In genomic region chr17:77407321-77408277, GRCh38 we compare ENCODE assay signal across 8 cellular contexts.
A peak's percentile ranks its signal among the peaks of the same experiment; 100 is the strongest.
DNase-seq lines count a peak whose midpoint lies in the region; ATAC-seq and TF ChIP-seq lines count a peak whose summit lies in the region.

No MANE protein-coding gene starts in this region.

- POLR2A ChIA-PET in activated CD4-positive, alpha-beta T cell treated with anti-CD3 and anti-CD28 coated beads, Interleukin-2, amount 10 ng/mL, durations not matched to agents 7 days and 5 days (lab: Charles Lee), result interaction anchor here (0.6 kb wide), 1 partner anchor 65 kb away, joined by 3 read pairs; no protein-coding TSS in a partner anchor

- CTCF ChIA-PET in activated CD4-positive, alpha-beta T cell treated with anti-CD3 and anti-CD28 coated beads, Interleukin-2, amount 10 ng/mL, durations not matched to agents 7 days and 5 days (lab: Charles Lee), result interaction anchor here (0.6 to 8.7 kb wide), 10 partner anchors 7 to 81 kb away, joined by 3 to 58 read pairs (median 4); no protein-coding TSS in a partner anchor

- TF ChIP-seq CTCF in lower lobe of right lung (IDR thresholded peaks at IDR 0.05), result no peak

- H3K4me1 Mint-ChIP-seq in activated CD4-positive, alpha-beta T cell treated with anti-CD3 and anti-CD28 coated beads, Interleukin-2, amount 10 ng/mL, durations not matched to agents 7 days and 5 days, result peaks cover 92% of the 10 kb centered on the region

- no peaks in the 10 kb centered on the region for H3K9me3 Mint-ChIP-seq in activated CD4-positive, alpha-beta T cell treated with anti-CD3 and anti-CD28 coated beads, Interleukin-2, amount 10 ng/mL, durations not matched to agents 7 days and 5 days

- H3K4me1 ChIP-seq in adipocyte (ENCODE audit: control insufficient read depth, insufficient read depth, low read length) (peaks cover 58% of the 10 kb centered on the region), lower lobe of right lung (peaks cover 79% of the 10 kb centered on the region), stomach smooth muscle (ENCODE audit: control insufficient read depth, insufficient read depth, low read length) (peaks cover 88% of the 10 kb centered on the region)

- peak overlapping the region; percentile 18 for H3K4me3 Mint-ChIP-seq in activated CD4-positive, alpha-beta T cell treated with anti-CD3 and anti-CD28 coated beads, Interleukin-2, amount 10 ng/mL, durations not matched to agents 7 days and 5 days

- ATAC-seq in lower lobe of right lung, result no peak

- no peak for DNase-seq in activated CD4-positive, alpha-beta T cell treated with anti-CD3 and anti-CD28 coated beads, Interleukin-2, amount 10 ng/mL, durations not matched to agents 7 days and 5 days
- DNase-seq in activated CD4-positive, alpha-beta T cell treated with anti-CD3 and anti-CD28 coated beads, Interleukin-2, amount 50 U/mL, for 48 hours, result no peak
- DNase-seq in adipocyte (ENCODE audit: low read depth) (no peak), lower lobe of right lung (no peak), iPS-NIHi7 (ENCODE audit: extremely low spot score) (no peak), GF-D8 (lab: John Stamatoyannopoulos, UW) (no peak), HuH-7.5 (ENCODE audit: low spot score) (no peak)

- H3K9ac ChIP-seq in adipocyte (ENCODE audit: low read length) (peak overlapping the region; percentile 61), stomach smooth muscle (ENCODE audit: low read length in 2 of 2) (peak overlapping the region; percentile 74 to 84)

- H3K36me3 Mint-ChIP-seq in activated CD4-positive, alpha-beta T cell treated with anti-CD3 and anti-CD28 coated beads, Interleukin-2, amount 10 ng/mL, durations not matched to agents 7 days and 5 days (ENCODE audit: low read depth), result peaks cover 73% of the 10 kb centered on the region

- H3K27ac ChIP-seq in lower lobe of right lung (peak overlapping the region; percentile 59), stomach smooth muscle (ENCODE audit: low read length) (peak overlapping the region; percentile 99)

- no peak overlapping the region for H3K4me3 ChIP-seq in adipocyte (ENCODE audit: low read length)
- H3K4me3 ChIP-seq in lower lobe of right lung, result no peak overlapping the region
- no peak overlapping the region for H3K4me3 ChIP-seq in stomach smooth muscle (ENCODE audit: low read length in 2 of 2)

- no peaks in the 10 kb centered on the region for H3K27me3 ChIP-seq in adipocyte (replicated peaks; ENCODE audit: control insufficient read depth, insufficient read depth, low read length)
- H3K27me3 ChIP-seq in lower lobe of right lung (ENCODE audit: low read depth), result no peaks in the 10 kb centered on the region
- H3K27me3 ChIP-seq in stomach smooth muscle (ENCODE audit: control insufficient read depth in 1 of 2, insufficient read depth in 2 of 2, low read length in 2 of 2), result no peaks in the 10 kb centered on the region

- peak overlapping the region; percentile 91 for H3K27ac Mint-ChIP-seq in activated CD4-positive, alpha-beta T cell treated with anti-CD3 and anti-CD28 coated beads, Interleukin-2, amount 10 ng/mL, durations not matched to agents 7 days and 5 days

- H3K9me3 ChIP-seq in adipocyte (ENCODE audit: control insufficient read depth, low read length) (no peaks in the 10 kb centered on the region), lower lobe of right lung (no peaks in the 10 kb centered on the region), stomach smooth muscle (ENCODE audit: control insufficient read depth in 2 of 2, low read length in 2 of 2) (no peaks in the 10 kb centered on the region)

- peaks cover 31% of the 10 kb centered on the region for H3K36me3 ChIP-seq in adipocyte (ENCODE audit: control insufficient read depth, insufficient read depth, low read length, severe bottlenecking)
- H3K36me3 ChIP-seq in lower lobe of right lung, result peaks cover 14% of the 10 kb centered on the region
- peaks cover 3 to 4% of the 10 kb centered on the region in 2 donors for H3K36me3 ChIP-seq in stomach smooth muscle (ENCODE audit: control insufficient read depth in 2 of 2, insufficient read depth in 2 of 2, low read length in 2 of 2)

- intact Hi-C loops in lower lobe of right lung (cut with DNase I), result no loop called here

- H3K27me3 Mint-ChIP-seq in activated CD4-positive, alpha-beta T cell treated with anti-CD3 and anti-CD28 coated beads, Interleukin-2, amount 10 ng/mL, durations not matched to agents 7 days and 5 days, result no peaks in the 10 kb centered on the region
